In genomic region chr6:17283074-17283473, GRCh38 we compare ENCODE assay signal across 15 cellular contexts. TPM values are rescaled to one million over a fixed set of nuclear protein-coding genes. Genes with fewer than 3 reads are reported as not detected.
DNase-seq lines count a peak whose midpoint lies in the region; TF ChIP-seq lines count a peak whose summit lies in the region.
"Had no signal": no experiment of that assay in that cellular context is flagged by ENCODE, and none has a peak within 500 bp of the region (broad histone marks: within the 10 kb centered on the region; RNA-seq: fewer than 3 reads in every experiment).

No MANE protein-coding gene starts in this region.

- TF ChIP-seq CTCF in AG10803 (conservative IDR thresholded peaks at IDR 0.05; ENCODE audit: low read length) (no peak), WI38 (IDR thresholded peaks at IDR 0.05; ENCODE audit: low read depth, low read length) (no peak), sigmoid colon (IDR thresholded peaks at IDR 0.05) (no peak), adrenal gland (IDR thresholded peaks at IDR 0.05) (no peak)

- TF ChIP-seq EP300 in sigmoid colon (IDR thresholded peaks at IDR 0.05), result no peak

- H3K27ac ChIP-seq in iPS-20b (ENCODE audit: low read length) (no peak overlapping the region), sigmoid colon (peak overlapping the region; percentile 92 to 95 (median 94)), adrenal gland (no peak overlapping the region)
- H3K27ac ChIP-seq: parathyroid adenoma had no signal

- H3K4me3 ChIP-seq in AG10803 (ENCODE audit: low read length) (peak overlapping the region; percentile 92), WI38 (ENCODE audit: low read depth, low read length) (peak overlapping the region; percentile 88), iPS-20b (ENCODE audit: low read length) (peak overlapping the region; percentile 37; the same call in 1 of the 2 replicates), sigmoid colon (peak overlapping the region; percentile 80 to 93 (median 89)), adrenal gland (no peak overlapping the region)

- WGBS in sigmoid colon, 2 donors, result 94% methylated on average over 4 of the region's 4 CpGs
- WGBS in adrenal gland, 4 donors, result 89 to 96% (median 93%) methylated on average over 4 of the region's 4 CpGs

- no peak overlapping the region for H3K9ac ChIP-seq in iPS-20b (ENCODE audit: low read depth, low read length)
- H3K9ac ChIP-seq: parathyroid adenoma had no signal

- intact Hi-C loops in sigmoid colon (cut with DNase I) (loop anchor here (5.0 kb wide), 1 partner anchor 319 kb away; the partner anchor contains the start of gene FAM8A1), adrenal gland (cut with DNase I) (loop anchor here in 1 of 2 donors (10.0 kb wide), 1 partner anchor 292 kb away; no protein-coding TSS in a partner anchor)

- no peak for TF ChIP-seq POLR2A in sigmoid colon (IDR thresholded peaks at IDR 0.05)
- TF ChIP-seq POLR2A in adrenal gland (IDR thresholded peaks at IDR 0.05), result no peak

- H3K4me1 ChIP-seq in iPS-20b (ENCODE audit: insufficient read depth, low read length), result peaks cover 8% of the 10 kb centered on the region; the same call in 1 of the 2 replicates
- H3K4me1 ChIP-seq in sigmoid colon, result peaks cover 0 to 64% (median 33%) of the 10 kb centered on the region in 4 donors
- H3K4me1 ChIP-seq in adrenal gland (replicated peaks in 1 of 2), result peaks cover 11 to 13% of the 10 kb centered on the region in 2 donors
- H3K4me1 ChIP-seq: parathyroid adenoma had no signal

- no peaks in the 10 kb centered on the region for H3K36me3 ChIP-seq in iPS-20b (ENCODE audit: insufficient read depth, low read depth, low read length)
- H3K36me3 ChIP-seq in sigmoid colon, result peaks cover 0 to 19% (median 1%) of the 10 kb centered on the region in 4 donors
- no peaks in the 10 kb centered on the region for H3K36me3 ChIP-seq in adrenal gland (replicated peaks in 1 of 2)

- H3K9me3 ChIP-seq in iPS-20b (ENCODE audit: insufficient read depth, low read depth, low read length) (no peaks in the 10 kb centered on the region), sigmoid colon (no peaks in the 10 kb centered on the region), adrenal gland (replicated peaks in 1 of 3) (no peaks in the 10 kb centered on the region)

- no peak for DNase-seq in AG10803 (ENCODE audit: low read depth)
- no peak for DNase-seq in sigmoid colon
- DNase-seq in GF-D8 (lab: John Stamatoyannopoulos, UW), result no peak
- DNase-seq in adrenal gland, result no peak
- no peak for DNase-seq in DMS153 (lab: John Stamatoyannopoulos, UW)
- DNase-seq in HUDEP-2 (lab: John Stamatoyannopoulos, UW; ENCODE audit: unreplicated experiment in 76 of 76), result no peak
- DNase-seq: activated CD8-positive, alpha-beta T cell treated with anti-CD3 and anti-CD28 coated beads, Interleukin-2, amount 10 ng/mL, durations not matched to agents 7 days and 5 days; activated gamma-delta T cell; mesenchymal stem cell; NCI-H2029 treated with DMSO at 0.1 percent for 48 hours; NCI-H526 treated with DMSO at 0.1 percent for 48 hours had no signal

- H3K27me3 ChIP-seq in iPS-20b (ENCODE audit: insufficient read depth, low read length) (peaks cover 63% of the 10 kb centered on the region), sigmoid colon (no peaks in the 10 kb centered on the region), adrenal gland (peaks cover 3% of the 10 kb centered on the region)

RNA-seq across cellular contexts. Expression of gene RBM24, which starts 1.9 kb away (rescaled TPM):
- 10 to 100 TPM in 3 of 4 donors, 1 to 10 TPM in 1; 8.3 to 34.1 (median 15.1) TPM for total RNA-seq in sigmoid colon
- polyA plus RNA-seq in sigmoid colon, result 1 to 10 TPM; 1.3 to 7.8 (median 1.8) TPM
- 1 to 10 TPM in 1 of 8 donors, under 1 TPM in 4, not detected in 3; 0.14 to 1.0 (median 0.28) TPM for total RNA-seq in adrenal gland
- polyA plus RNA-seq in adrenal gland, result under 1 TPM; 0.35 to 0.91 (median 0.80) TPM
- total RNA-seq: activated CD8-positive, alpha-beta T cell treated with anti-CD3 and anti-CD28 coated beads, Interleukin-2, amount 10 ng/mL, durations not matched to agents 7 days and 5 days; HT-29 had no signal

Comparison
In these comparisons a context has a peak if more than half of its experiments do, and no peak if none do; other contexts are left out.
1. H3K4me3 ChIP-seq: peak in AG10803 (single experiment), WI38 (single experiment), iPS-20b (single experiment) and sigmoid colon (4 of 4); none in adrenal gland (0 of 4).
2. H3K27ac ChIP-seq: peak in sigmoid colon (4 of 4); none in iPS-20b (single experiment) and adrenal gland (0 of 5).
3. RNA of gene RBM24, which starts 1.9 kb away (total RNA-seq): 8.3 to 34.1 TPM in sigmoid colon; 0.14 to 1.0 TPM in adrenal gland; every median in the first group is over 4 times any median in the second.